18 cellular contexts compared by ENCODE assay signal in the genomic region with DNA sequence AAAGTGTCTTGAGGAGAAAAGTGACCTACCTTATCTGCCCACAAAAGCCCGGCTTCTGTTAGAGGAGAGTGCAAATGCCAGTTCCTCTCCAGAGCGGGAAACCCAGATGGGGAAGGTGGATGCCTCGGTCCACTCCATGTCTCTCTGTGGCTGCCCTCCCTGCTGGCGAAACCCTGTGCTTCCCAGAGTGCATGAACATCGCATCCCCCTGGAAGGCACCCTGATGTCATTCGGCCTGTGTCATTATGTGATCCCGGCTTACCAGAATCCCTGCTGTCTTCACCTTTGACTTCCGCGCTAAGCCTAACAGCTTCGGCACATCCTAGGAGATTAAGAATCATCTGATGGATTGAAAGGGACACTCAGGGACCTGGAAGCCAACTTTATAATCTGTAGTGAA. TPM values are rescaled to one million over a fixed set of nuclear protein-coding genes. Genes with fewer than 3 reads are reported as not detected.
DNase-seq lines count a peak whose midpoint lies in the region; ATAC-seq, FAIRE-seq and TF ChIP-seq lines count a peak whose summit lies in the region.
"Had no signal": no experiment of that assay in that cellular context is flagged by ENCODE, and none has a peak within 500 bp of the region (broad histone marks: within the 10 kb centered on the region; RNA-seq: fewer than 3 reads in every experiment).

No MANE protein-coding gene starts in this region.

- H3K4me1 Mint-ChIP-seq in activated CD4-positive, alpha-beta T cell treated with anti-CD3 and anti-CD28 coated beads, Interleukin-2, amount 10 ng/mL, durations not matched to agents 24 days and 14 days = peaks cover 69% of the 10 kb centered on the region
- H3K4me1 Mint-ChIP-seq in activated CD4-positive, alpha-beta T cell treated with anti-CD3 and anti-CD28 coated beads for 36 hours = peaks cover 88% of the 10 kb centered on the region
- peaks cover 73 to 86% of the 10 kb centered on the region in 2 donors for H3K4me1 Mint-ChIP-seq in natural killer cell
- peaks cover 66 to 71% of the 10 kb centered on the region in 2 donors for H3K4me1 Mint-ChIP-seq in natural killer cell treated with Interleukin-12 subunit alpha and Interleukin-12 subunit beta and Interleukin-15 and Interleukin-18, amount 100 ng/mL, for 72 hours (ENCODE audit: low read depth in 2 of 2)

- no peak overlapping the region for H2BK120ac ChIP-seq in H1 (replicated peaks; ENCODE audit: low read depth, low read length)

- peak overlapping the region; percentile 22 for H3K27ac Mint-ChIP-seq in activated CD4-positive, alpha-beta T cell treated with anti-CD3 and anti-CD28 coated beads, Interleukin-2, amount 10 ng/mL, durations not matched to agents 24 days and 14 days
- no peak overlapping the region for H3K27ac Mint-ChIP-seq in activated CD4-positive, alpha-beta T cell treated with anti-CD3 and anti-CD28 coated beads for 36 hours
- peak overlapping the region; percentile 61 to 79 for H3K27ac Mint-ChIP-seq in natural killer cell
- peak overlapping the region in 1 of 2 donors; percentile 4 for H3K27ac Mint-ChIP-seq in natural killer cell treated with Interleukin-12 subunit alpha and Interleukin-12 subunit beta and Interleukin-15 and Interleukin-18, amount 100 ng/mL, for 72 hours

- peaks cover 51% of the 10 kb centered on the region for H3K36me3 Mint-ChIP-seq in activated CD4-positive, alpha-beta T cell treated with anti-CD3 and anti-CD28 coated beads, Interleukin-2, amount 10 ng/mL, durations not matched to agents 24 days and 14 days (ENCODE audit: low read depth)
- H3K36me3 Mint-ChIP-seq in activated CD4-positive, alpha-beta T cell treated with anti-CD3 and anti-CD28 coated beads for 36 hours (ENCODE audit: low read depth) = peaks cover 18% of the 10 kb centered on the region
- H3K36me3 Mint-ChIP-seq in natural killer cell = no peaks in the 10 kb centered on the region
- H3K36me3 Mint-ChIP-seq in natural killer cell treated with Interleukin-12 subunit alpha and Interleukin-12 subunit beta and Interleukin-15 and Interleukin-18, amount 100 ng/mL, for 72 hours = no peaks in the 10 kb centered on the region

- peaks cover 0 to 5% (median 0%) of the 10 kb centered on the region in 4 experiments; a peak in 2 of 8 replicates for H3K36me3 ChIP-seq in H1 (ENCODE audit: control insufficient read depth in 2 of 4, insufficient read depth in 4 of 4, low read length in 3 of 4)
- no peaks in the 10 kb centered on the region for H3K36me3 ChIP-seq in transverse colon

- no peak overlapping the region for H2AFZ ChIP-seq in H1 (ENCODE audit: low read length)

- H3K23ac ChIP-seq in H1 (ENCODE audit: insufficient read length) = no peak overlapping the region

- H3K79me2 ChIP-seq in H1 (ENCODE audit: control insufficient read depth in 1 of 2, insufficient read depth in 2 of 2, low read length in 2 of 2) = peaks cover 4 to 27% of the 10 kb centered on the region in 2 experiments; a peak in 3 of 4 replicates

- H3K9me3 ChIP-seq in H1 (ENCODE audit: insufficient read depth in 2 of 2, low read depth in 1 of 2, low read length in 1 of 2) (no peaks in the 10 kb centered on the region), transverse colon (no peaks in the 10 kb centered on the region)

- H3K9ac ChIP-seq in H1 (replicated peaks in 1 of 4; ENCODE audit: extremely low read depth in 1 of 4, low read depth in 3 of 4, low read length in 3 of 4) = no peak overlapping the region

- DNase-seq in activated CD4-positive, alpha-beta T cell treated with anti-CD3 and anti-CD28 coated beads, Interleukin-2, amount 10 ng/mL, durations not matched to agents 24 days and 14 days = no peak
- no peak for DNase-seq in activated CD4-positive, alpha-beta T cell treated with anti-CD3 and anti-CD28 coated beads for 36 hours
- DNase-seq in natural killer cell (no peak), H1 (ENCODE audit: low read depth in 1 of 2, low spot score in 2 of 2) (no peak), transverse colon (no peak), GM19240 (ENCODE audit: insufficient read length, low spot score) (no peak), HK-2 (ENCODE audit: unreplicated experiment) (no peak)
- no peak for DNase-seq in natural killer cell treated with Interleukin-12 subunit alpha and Interleukin-12 subunit beta and Interleukin-15 and Interleukin-18, amount 100 ng/mL, for 72 hours (ENCODE audit: low spot score)
- DNase-seq: 8988T, COR-L47, DMS53, HCEC 1CT, IMR-90, NCI-H1930, NCI-H2171 treated with DMSO at 0.1 percent for 48 hours, NCI-H510A had no signal

- in situ Hi-C loops in transverse colon (cut with MboI; ENCODE audit: low pct_ligation_motif_present in 1 of 4, low pct_unique_long_range_greater_than_20kb in 1 of 4, low sequenced_read_pairs in 3 of 4) = no loop called here

- H3K4me3 Mint-ChIP-seq in activated CD4-positive, alpha-beta T cell treated with anti-CD3 and anti-CD28 coated beads, Interleukin-2, amount 10 ng/mL, durations not matched to agents 24 days and 14 days = no peak overlapping the region
- no peak overlapping the region for H3K4me3 Mint-ChIP-seq in activated CD4-positive, alpha-beta T cell treated with anti-CD3 and anti-CD28 coated beads for 36 hours
- no peak overlapping the region for H3K4me3 Mint-ChIP-seq in natural killer cell
- H3K4me3 Mint-ChIP-seq in natural killer cell treated with Interleukin-12 subunit alpha and Interleukin-12 subunit beta and Interleukin-15 and Interleukin-18, amount 100 ng/mL, for 72 hours = no peak overlapping the region

- no peak overlapping the region for H3K18ac ChIP-seq in H1 (ENCODE audit: extremely low read depth, low read length)

- no peak overlapping the region for H2AK5ac ChIP-seq in H1 (ENCODE audit: low read depth, low read length)

- TF ChIP-seq EP300 in H1 (IDR thresholded peaks at IDR 0.05; ENCODE audit: borderline replicate concordance in 1 of 2, low read depth in 2 of 2, low read length in 2 of 2) = no peak
- no peak for TF ChIP-seq EP300 in transverse colon (IDR thresholded peaks at IDR 0.05; ENCODE audit: low read depth)

- H4K20me1 ChIP-seq in H1 (replicated peaks in 1 of 2; ENCODE audit: control insufficient read depth in 1 of 2, insufficient read depth in 2 of 2, low read length in 2 of 2) = peaks cover 3 to 4% of the 10 kb centered on the region in 2 experiments

- H4K5ac ChIP-seq in H1 (ENCODE audit: insufficient read length, low read depth, low read length) = no peak overlapping the region

- TF ChIP-seq POLR2A in H1 (IDR thresholded peaks at IDR 0.05; ENCODE audit: control extremely low read depth in 1 of 2, low read depth in 2 of 2, low read length in 2 of 2) (no peak), transverse colon (IDR thresholded peaks at IDR 0.05) (no peak)

- 94% methylated on average over 10 of the region's 10 CpGs; no CpG with 5 or more reads in 1 of the 2 experiments for WGBS in H1 (ENCODE audit: extremely low coverage in 1 of 2, insufficient coverage in 1 of 2, insufficient read length in 1 of 2, insufficient replicate concordance in 2 of 2, low coverage in 1 of 2, low lambda C conversion rate in 2 of 2, missing lambda C conversion rate in 1 of 2), 2 experiments
- 55 to 64% methylated on average over 7 to 10 of the region's 10 CpGs for WGBS in transverse colon (ENCODE audit: low coverage in 1 of 2), 2 donors

- peak overlapping the region; percentile 30; the same call in 1 of the 2 replicates for H2BK5ac ChIP-seq in H1 (ENCODE audit: low read depth, low read length)

- intact Hi-C loops in activated CD4-positive, alpha-beta T cell treated with anti-CD3 and anti-CD28 coated beads, Interleukin-2, amount 10 ng/mL, durations not matched to agents 24 days and 14 days (cut with micrococcal nuclease) = loop anchor here (10.0 kb wide), 2 partner anchors 280 to 640 kb away; a partner anchor contains a TSS
- intact Hi-C loops in activated CD4-positive, alpha-beta T cell treated with anti-CD3 and anti-CD28 coated beads for 36 hours (cut with DNase I, micrococcal nuclease) = loop anchor here in 1 of 2 experiments (10.0 kb wide), 2 partner anchors 500 to 810 kb away; a partner anchor contains a TSS
- intact Hi-C loops in natural killer cell (cut with micrococcal nuclease) = no loop called here
- intact Hi-C loops in transverse colon (cut with DNase I; ENCODE audit: low total_unique reads) = no loop called here

- CTCF ChIA-PET in activated CD4-positive, alpha-beta T cell treated with anti-CD3 and anti-CD28 coated beads for 36 hours (lab: Charles Lee) = interaction anchor here (0.6 to 1.2 kb wide), 2 partner anchors 12 to 118 kb away, joined by 3 read pairs; no protein-coding TSS in a partner anchor
- CTCF ChIA-PET in H1 (lab: Charles Lee; ENCODE audit: partially characterized antibody) = interaction anchor here (1.9 to 8.0 kb wide), 2 partner anchors 30 to 38 kb away, joined by 7 to 52 read pairs; no protein-coding TSS in a partner anchor

- H4K8ac ChIP-seq in H1 (ENCODE audit: extremely low read depth, insufficient read depth, low read length) = no peak overlapping the region

- FAIRE-seq in H1 (lab: Jason Lieb, UNC) = no peak
- FAIRE-seq: RCC 7860 had no signal

- no peak overlapping the region for H3K14ac ChIP-seq in H1 (ENCODE audit: insufficient read length)

- H3K4me1 ChIP-seq in H1 (replicated peaks in 1 of 4; ENCODE audit: control insufficient read depth in 3 of 4, insufficient read depth in 4 of 4, low read length in 3 of 4) (peaks cover 0 to 4% (median 2%) of the 10 kb centered on the region in 4 experiments; a peak in 6 of 7 replicates), transverse colon (peaks cover 57 to 95% (median 88%) of the 10 kb centered on the region in 4 donors)

- H2BK12ac ChIP-seq in H1 (ENCODE audit: low read depth, low read length) = no peak overlapping the region

- H3K56ac ChIP-seq in H1 (replicated peaks; ENCODE audit: insufficient read length, low read depth, low read length) = no peak overlapping the region

- no peak overlapping the region for H2BK20ac ChIP-seq in H1 (ENCODE audit: low read length)

- ATAC-seq in activated CD4-positive, alpha-beta T cell treated with anti-CD3 and anti-CD28 coated beads for 36 hours = no peak
- no peak for ATAC-seq in natural killer cell
- no peak for ATAC-seq in natural killer cell treated with Interleukin-12 subunit alpha and Interleukin-12 subunit beta and Interleukin-15 and Interleukin-18, amount 100 ng/mL, for 72 hours

- H3K79me1 ChIP-seq in H1 (ENCODE audit: low read depth, low read length) = peaks cover 18% of the 10 kb centered on the region; the same call in 1 of the 2 replicates

- peaks cover 0 to 6% (median 5%) of the 10 kb centered on the region in 4 experiments; a peak in 5 of 7 replicates for H3K27me3 ChIP-seq in H1 (replicated peaks in 1 of 4; ENCODE audit: control insufficient read depth in 3 of 4, extremely low read depth in 1 of 4, insufficient read depth in 3 of 4, low read length in 3 of 4)
- no peaks in the 10 kb centered on the region for H3K27me3 ChIP-seq in transverse colon

- no peak overlapping the region for H3K4me3 ChIP-seq in H1 (ENCODE audit: extremely low read depth in 1 of 4, insufficient read depth in 2 of 4, low read depth in 3 of 4, low read length in 4 of 4)
- H3K4me3 ChIP-seq in transverse colon = no peak overlapping the region

- no peak for TF ChIP-seq RAD21 in H1 (IDR thresholded peaks at IDR 0.05 in 1 of 2, conservative IDR thresholded peaks at IDR 0.05 in 1 of 2; ENCODE audit: low read depth in 2 of 2, low read length in 2 of 2)

- no peak overlapping the region for H2BK15ac ChIP-seq in H1 (ENCODE audit: low read length)

- H3K27ac ChIP-seq in H1 (ENCODE audit: low read depth, low read length) (no peak overlapping the region), transverse colon (peak overlapping the region; percentile 90 to 95 (median 92))
- H3K27ac ChIP-seq: C4-2B had no signal

- H3K4me2 ChIP-seq in H1 (ENCODE audit: insufficient read depth in 1 of 2, low read depth in 2 of 2, low read length in 2 of 2) = no peak overlapping the region

- H3K23me2 ChIP-seq in H1 (ENCODE audit: low read depth, low read length) = no peaks in the 10 kb centered on the region

- H3K9me3 Mint-ChIP-seq in activated CD4-positive, alpha-beta T cell treated with anti-CD3 and anti-CD28 coated beads, Interleukin-2, amount 10 ng/mL, durations not matched to agents 24 days and 14 days = no peaks in the 10 kb centered on the region
- no peaks in the 10 kb centered on the region for H3K9me3 Mint-ChIP-seq in activated CD4-positive, alpha-beta T cell treated with anti-CD3 and anti-CD28 coated beads for 36 hours (ENCODE audit: low read depth)
- H3K9me3 Mint-ChIP-seq in natural killer cell = no peaks in the 10 kb centered on the region
- no peaks in the 10 kb centered on the region for H3K9me3 Mint-ChIP-seq in natural killer cell treated with Interleukin-12 subunit alpha and Interleukin-12 subunit beta and Interleukin-15 and Interleukin-18, amount 100 ng/mL, for 72 hours

- no peak overlapping the region for H4K91ac ChIP-seq in H1 (replicated peaks; ENCODE audit: insufficient read length, low read length)

- POLR2A ChIA-PET in activated CD4-positive, alpha-beta T cell treated with anti-CD3 and anti-CD28 coated beads for 36 hours (lab: Charles Lee) = no interaction called here
- POLR2A ChIA-PET in H1 (lab: Charles Lee; ENCODE audit: partially characterized antibody) = interaction anchor here (1.5 kb wide), 1 partner anchor 9 kb away, joined by 4 read pairs; no protein-coding TSS in a partner anchor

- no peak overlapping the region for H3K4ac ChIP-seq in H1 (replicated peaks; ENCODE audit: insufficient read length, low read depth, low read length)

- TF ChIP-seq CTCF in natural killer cell (IDR thresholded peaks at IDR 0.05) = no peak
- no peak for TF ChIP-seq CTCF in H1 (IDR thresholded peaks at IDR 0.05; ENCODE audit: control extremely low read depth in 1 of 3, insufficient read depth in 1 of 3, low read depth in 1 of 3, low read length in 3 of 3)
- no peak for TF ChIP-seq CTCF in transverse colon (IDR thresholded peaks at IDR 0.05)

- H3K27me3 Mint-ChIP-seq in activated CD4-positive, alpha-beta T cell treated with anti-CD3 and anti-CD28 coated beads, Interleukin-2, amount 10 ng/mL, durations not matched to agents 24 days and 14 days = no peaks in the 10 kb centered on the region
- H3K27me3 Mint-ChIP-seq in activated CD4-positive, alpha-beta T cell treated with anti-CD3 and anti-CD28 coated beads for 36 hours = no peaks in the 10 kb centered on the region
- H3K27me3 Mint-ChIP-seq in natural killer cell (ENCODE audit: low read depth in 2 of 2) = no peaks in the 10 kb centered on the region
- H3K27me3 Mint-ChIP-seq in natural killer cell treated with Interleukin-12 subunit alpha and Interleukin-12 subunit beta and Interleukin-15 and Interleukin-18, amount 100 ng/mL, for 72 hours = no peaks in the 10 kb centered on the region

RNA-seq across cellular contexts. Expression of a gene that starts 6.5 kb away (rescaled TPM):
- total RNA-seq in activated CD4-positive, alpha-beta T cell treated with anti-CD3 and anti-CD28 coated beads, Interleukin-2, amount 10 ng/mL, durations not matched to agents 24 days and 14 days = 47.6 and 48.0 TPM in 2 replicates
- 10 to 100 TPM; 17.7 to 26.4 TPM for total RNA-seq in activated CD4-positive, alpha-beta T cell treated with anti-CD3 and anti-CD28 coated beads for 36 hours
- 10 to 100 TPM; 83.8 to 92.4 (median 86.1) TPM for total RNA-seq in natural killer cell
- 10 to 100 TPM; 28.4 to 48.6 TPM for total RNA-seq in natural killer cell treated with Interleukin-12 subunit alpha and Interleukin-12 subunit beta and Interleukin-15 and Interleukin-18, amount 100 ng/mL, for 72 hours
- 40.4 and 40.5 TPM in 2 replicates for total RNA-seq in H1 (2021; fragmentation: NEBNext Ultra II Directional; extraction: Animal tissue kit (Norgen Biotek cat#: 25700))
- 5.5 and 13.2 TPM in 2 replicates for polyA plus RNA-seq in H1 (2011; rRNA removed)
- polyA plus RNA-seq in H1 (2011; cell fraction: cytosol; rRNA removed) = 4.1 TPM
- 18.6 TPM for polyA plus RNA-seq in H1 (2011; cell fraction: nucleus; rRNA removed)
- polyA plus RNA-seq in H1 (2012, experiment 1 of 2) = 15.2 to 19.4 TPM (median 18.9 TPM) in 4 replicates
- 13.9 TPM for polyA plus RNA-seq in H1 (2012, experiment 2 of 2)
- polyA plus RNA-seq in H1 (2013, experiment 1 of 2) = 33.1 TPM
- 33.0 TPM for polyA plus RNA-seq in H1 (2013, experiment 2 of 2)
- polyA minus RNA-seq in H1 (2011; rRNA and poly(A)+ RNA removed) = 10.0 and 15.5 TPM in 2 replicates
- polyA minus RNA-seq in H1 (2011; cell fraction: cytosol; rRNA and poly(A)+ RNA removed) = 23.0 TPM
- polyA minus RNA-seq in H1 (2011; cell fraction: nucleus; rRNA and poly(A)+ RNA removed) = 35.1 TPM
- 100 to 1,000 TPM in 3 of 4 donors, 10 to 100 TPM in 1; 99.5 to 302 (median 151) TPM for total RNA-seq in transverse colon
